Comparison of ENCODE assay signal across 8 cellular contexts in genomic region chr3:116863842-116864626, GRCh38.
DNase-seq lines count a peak whose midpoint lies in the region; ATAC-seq and TF ChIP-seq lines count a peak whose summit lies in the region.

No MANE protein-coding gene starts in this region.

- H3K79me2 ChIP-seq in DOHH2 (ENCODE audit: control insufficient read depth, low read length) = no peaks in the 10 kb centered on the region

- H3K4me3 ChIP-seq in DOHH2 (ENCODE audit: low read length) (no peak overlapping the region), cardiac fibroblast (replicated peaks in 1 of 2; ENCODE audit: low read depth in 2 of 2, low read length in 2 of 2) (peak overlapping the region in 1 of 2 donors; percentile 46), right lobe of liver (no peak overlapping the region), vagina (peak overlapping the region in 1 of 2 donors; percentile 43)

- TF ChIP-seq CTCF in DOHH2 (IDR thresholded peaks at IDR 0.05; ENCODE audit: low read depth, low read length, poor library complexity, severe bottlenecking) (peak; percentile 59), cardiac fibroblast (IDR thresholded peaks at IDR 0.05; ENCODE audit: low read depth, low read length) (peak; percentile 42), right lobe of liver (IDR thresholded peaks at IDR 0.05) (peak in 3 of 4 donors; percentile 11 to 20 (median 12)), vagina (IDR thresholded peaks at IDR 0.05) (peak in 2 of 3 experiments; percentile 12 to 13)

- intact Hi-C loops in right lobe of liver (cut with DNase I) (no loop called here), vagina (cut with DNase I) (no loop called here)

- H3K4me2 ChIP-seq in DOHH2 (ENCODE audit: low read length) = peak overlapping the region; percentile 7; the same call in 1 of the 2 replicates

- POLR2A ChIA-PET in HEK293T (lab: Yijun Ruan, JAX) = no interaction called here

- CTCF ChIA-PET in HEK293T (lab: Yijun Ruan, JAX) = interaction anchor here (0.6 to 1.4 kb wide), 4 partner anchors 15 to 662 kb away, joined by 3 read pairs; no protein-coding TSS in a partner anchor

- ATAC-seq in right lobe of liver (no peak), GM18873 (IDR thresholded peaks at IDR 0.05; ENCODE audit: low FRiP score, unreplicated experiment) (no peak)

- H3K27ac ChIP-seq in DOHH2 (ENCODE audit: low read depth, low read length) (no peak overlapping the region), right lobe of liver (no peak overlapping the region), vagina (no peak overlapping the region)

- H3K9me2 ChIP-seq in DOHH2 (replicated peaks; ENCODE audit: control insufficient read depth, low read length) = no peaks in the 10 kb centered on the region

- H4K20me1 ChIP-seq in DOHH2 (ENCODE audit: control insufficient read depth, insufficient read depth, low read depth, low read length) = no peaks in the 10 kb centered on the region

- H3K36me3 ChIP-seq in DOHH2 (ENCODE audit: control insufficient read depth, low read length) (no peaks in the 10 kb centered on the region), right lobe of liver (no peaks in the 10 kb centered on the region), vagina (no peaks in the 10 kb centered on the region)

- WGBS in right lobe of liver (ENCODE audit: insufficient coverage, low coverage, low lambda C conversion rate, missing lambda C conversion rate) = 2% methylated on average over 17 of the region's 17 CpGs

- H3K27me3 ChIP-seq in DOHH2 (ENCODE audit: control insufficient read depth, low read length) (no peaks in the 10 kb centered on the region), right lobe of liver (no peaks in the 10 kb centered on the region), vagina (no peaks in the 10 kb centered on the region)

- TF ChIP-seq POLR2A in right lobe of liver (IDR thresholded peaks at IDR 0.05) (no peak), vagina (IDR thresholded peaks at IDR 0.05) (no peak)

- peak; percentile 30 for DNase-seq in HEK293T (ENCODE audit: extremely low spot score)
- DNase-seq in NCI-H2196 treated with DMSO at 0.1 percent for 48 hours (lab: John Stamatoyannopoulos, UW; ENCODE audit: unreplicated experiment) = peak; percentile 40
- peak; percentile 57 to 73 for DNase-seq in cardiac fibroblast (ENCODE audit: low read depth in 2 of 2)
- no peak for DNase-seq in right lobe of liver
- no peak for DNase-seq in vagina (ENCODE audit: extremely low spot score in 2 of 2)
- no peak for DNase-seq in ureter (ENCODE audit: low spot score)

- H3K4me1 ChIP-seq in DOHH2 (ENCODE audit: control insufficient read depth, low read length) (peaks cover 4% of the 10 kb centered on the region; the same call in 1 of the 2 replicates), right lobe of liver (no peaks in the 10 kb centered on the region), vagina (peaks cover 7% of the 10 kb centered on the region)

- H3K9me3 ChIP-seq in DOHH2 (ENCODE audit: control insufficient read depth, insufficient read depth, low read length) (no peaks in the 10 kb centered on the region), right lobe of liver (no peaks in the 10 kb centered on the region), vagina (no peaks in the 10 kb centered on the region)

- H3F3A ChIP-seq in DOHH2 (ENCODE audit: control insufficient read depth, insufficient read depth) = no peaks in the 10 kb centered on the region

TF ChIP-seq in HEK293T, 16 proteins besides CTCF, POLR2A, EP300 and RAD21:
- TF ChIP-seq ELF4 (IDR thresholded peaks at IDR 0.05) (no peak), ARNT (IDR thresholded peaks at IDR 0.05) (no peak), NFRKB (IDR thresholded peaks at IDR 0.05) (no peak), SUZ12 (IDR thresholded peaks at IDR 0.05) (no peak), HDGF (IDR thresholded peaks at IDR 0.05; ENCODE audit: borderline replicate concordance) (no peak), TARDBP (IDR thresholded peaks at IDR 0.05) (no peak), ZNF384 (IDR thresholded peaks at IDR 0.05) (no peak), FOXM1 (IDR thresholded peaks at IDR 0.05; ENCODE audit: borderline replicate concordance) (no peak), PKNOX1 (IDR thresholded peaks at IDR 0.05) (no peak), LEF1 (IDR thresholded peaks at IDR 0.05; ENCODE audit: borderline replicate concordance) (no peak)
TF ChIP-seq in HEK293T: peak in this region for 0.

Comparison
In these comparisons a context has a peak if more than half of its experiments do, and no peak if none do; other contexts are left out.
1. DNase-seq: peak in HEK293T (single experiment), NCI-H2196 treated with DMSO at 0.1 percent for 48 hours (single experiment) and cardiac fibroblast (2 of 2); none in right lobe of liver (0 of 3), vagina (0 of 2) and ureter (single experiment).
2. Peak in every context shown above with its lines, with median percentiles within 50 percentile points of each other: CTCF ChIP-seq.